ENCODE assay signal across 8 cellular contexts in genomic region chr6:170295519-170296422, GRCh38. TPM values are rescaled to one million over a fixed set of nuclear protein-coding genes. Genes with fewer than 3 reads are reported as not detected.
DNase-seq lines count a peak whose midpoint lies in the region; ATAC-seq, FAIRE-seq and TF ChIP-seq lines count a peak whose summit lies in the region.

No MANE protein-coding gene starts in this region.

- TF ChIP-seq POLR2A in prostate gland (IDR thresholded peaks at IDR 0.05): no peak

- DNase-seq in GM12864 (ENCODE audit: low read depth) (no peak), H7 (peak; percentile 97), NCI-H1092 (lab: John Stamatoyannopoulos, UW) (peak; percentile 47), heart right ventricle (peak in 1 of 2 donors; percentile 42), prostate gland (ENCODE audit: low spot score) (peak; percentile 41), GM19239 (ENCODE audit: insufficient read length, low spot score) (no peak), D721Med (ENCODE audit: insufficient read length, low spot score) (no peak)
- DNase-seq in activated T-cell treated with anti-CD3 and anti-CD28 coated beads, Interleukin-2, amount 50 U/mL, for 1 hour: peak; percentile 56

- H3K27ac ChIP-seq in heart right ventricle (peak overlapping the region in 1 of 10 donors; percentile 15), prostate gland (no peak overlapping the region)

- ATAC-seq in heart right ventricle: peak in 1 of 8 donors; percentile 42

- H3K4me1 ChIP-seq in heart right ventricle (peaks cover 24 to 52% (median 39%) of the 10 kb centered on the region in 9 donors), prostate gland (replicated peaks) (no peaks in the 10 kb centered on the region)

- H3K9me3 ChIP-seq in heart right ventricle (no peaks in the 10 kb centered on the region), prostate gland (no peaks in the 10 kb centered on the region)

- TF ChIP-seq CTCF in GM12864 (IDR thresholded peaks at IDR 0.05; ENCODE audit: low read depth, low read length, missing control alignments) (no peak), heart right ventricle (IDR thresholded peaks at IDR 0.05) (no peak), prostate gland (IDR thresholded peaks at IDR 0.05) (no peak), D721Med (IDR thresholded peaks at IDR 0.05; ENCODE audit: insufficient read depth, missing control alignments) (no peak)

- 1% methylated on average over 91 to 108 of the region's 108 CpGs for WGBS in heart right ventricle, 2 donors
- 2% methylated on average over 72 of the region's 108 CpGs for WGBS in prostate gland

- H3K4me3 ChIP-seq in GM12864 (ENCODE audit: low read depth, low read length) (peak overlapping the region; percentile 51), H7 (ENCODE audit: insufficient read depth, low read depth, low read length) (peak overlapping the region; percentile 45), heart right ventricle (peak overlapping the region; percentile 40 to 62 (median 55)), prostate gland (peak overlapping the region; percentile 36 to 49)

- FAIRE-seq in GM19239 (lab: Jason Lieb, UNC): no peak
- FAIRE-seq in D721Med (lab: Jason Lieb, UNC): no peak

- H3K27me3 ChIP-seq in H7 (ENCODE audit: control insufficient read depth, insufficient read depth, low read length) (peaks cover 57% of the 10 kb centered on the region), heart right ventricle (peaks cover 11 to 96% (median 34%) of the 10 kb centered on the region in 7 donors), prostate gland (replicated peaks; ENCODE audit: insufficient read depth) (no peaks in the 10 kb centered on the region)

- H3K36me3 ChIP-seq in H7 (replicated peaks; ENCODE audit: control insufficient read depth, insufficient read depth, low read length): no peaks in the 10 kb centered on the region
- H3K36me3 ChIP-seq in heart right ventricle: no peaks in the 10 kb centered on the region
- no peaks in the 10 kb centered on the region for H3K36me3 ChIP-seq in prostate gland

- intact Hi-C loops in heart right ventricle (cut with DNase I) (loop anchor here in 5 of 10 donors (5.0 to 10.0 kb wide), 7 partner anchors 229 to 501 kb away; no protein-coding TSS in a partner anchor), prostate gland (cut with DNase I) (loop anchor here (10.0 kb wide), 1 partner anchor 251 kb away; no protein-coding TSS in a partner anchor)

RNA-seq across cellular contexts. Expression of gene DLL1, which starts 4.9 kb away (rescaled TPM):
- 3.4 and 7.3 TPM in 2 replicates for total RNA-seq in H7 (2014; rRNA removed; shearing (Covaris generic))
- total RNA-seq in heart right ventricle: 10 to 100 TPM in 4 of 10 donors, 1 to 10 TPM in 6; 5.4 to 22.0 (median 8.7) TPM
- polyA plus RNA-seq in heart right ventricle: 10 to 100 TPM in 1 of 2 donors, 1 to 10 TPM in 1; 2.6 to 27.2 TPM
- total RNA-seq in prostate gland: 10 to 100 TPM; 16.0 to 40.4 TPM

RNA-seq across cellular contexts. Expression of gene FAM120B, which starts 10.8 kb away (rescaled TPM):
- total RNA-seq in H7 (2014; rRNA removed; shearing (Covaris generic)): 7.2 and 9.4 TPM in 2 replicates
- total RNA-seq in heart right ventricle: 10 to 100 TPM; 16.0 to 31.0 (median 25.4) TPM
- 1 to 10 TPM; 7.7 to 9.9 TPM for polyA plus RNA-seq in heart right ventricle
- 10 to 100 TPM; 28.8 to 45.0 TPM for total RNA-seq in prostate gland

Comparison
In these comparisons a context has a peak if more than half of its experiments do, and no peak if none do; other contexts are left out.
1. DNase-seq: peak in H7 (single experiment), NCI-H1092 (single experiment), activated T-cell treated with anti-CD3 and anti-CD28 coated beads, Interleukin-2, amount 50 U/mL, for 1 hour (single experiment) and prostate gland (single experiment); none in GM12864 (single experiment), GM19239 (single experiment) and D721Med (single experiment).
2. Peak in every context shown above with its lines, with median percentiles within 50 percentile points of each other: H3K4me3 ChIP-seq.